Comparison of ENCODE assay signal across 8 cellular contexts in genomic region chr7:129225206-129225930, GRCh38.
DNase-seq lines count a peak whose midpoint lies in the region; ATAC-seq and TF ChIP-seq lines count a peak whose summit lies in the region.

No MANE protein-coding gene starts in this region.

- H3K27ac ChIP-seq in muscle layer of colon (ENCODE audit: low read depth, low read length): peak overlapping the region; percentile 99

- DNase-seq in AG04449 (ENCODE audit: low read depth, low spot score) (no peak), NCI-H748 treated with DMSO at 0.1 percent for 48 hours (lab: John Stamatoyannopoulos, UW) (peak; percentile 45), epithelial cell of esophagus (ENCODE audit: low read depth) (peak; percentile 63)
- peak; percentile 57 for DNase-seq in activated CD8-positive, alpha-beta memory T cell treated with anti-CD3 and anti-CD28 coated beads, Interleukin-2, amount 50 U/mL, for 4 hours
- peak; percentile 13 to 46 for DNase-seq in stimulated activated CD8-positive, alpha-beta memory T cell treated with anti-CD3 and anti-CD28 coated beads, Interleukin-7, amount 100 ng/mL, for 4 hours (ENCODE audit: low read depth in 2 of 2)

- H3K4me3 ChIP-seq in AG04449 (ENCODE audit: low read depth, low read length) (peak overlapping the region; percentile 78), epithelial cell of esophagus (ENCODE audit: low read length) (peak overlapping the region; percentile 81), muscle layer of colon (ENCODE audit: low read depth in 1 of 2, low read length in 2 of 2) (peak overlapping the region; percentile 67 to 84)

- CTCF ChIA-PET in AG04449 (lab: Yijun Ruan, JAX): interaction anchor here (0.8 to 3.7 kb wide), 11 partner anchors 11 to 246 kb away, joined by 3 to 17 read pairs (median 4); no protein-coding TSS in a partner anchor

- peak overlapping the region; percentile 16 for H3K9ac ChIP-seq in muscle layer of colon (ENCODE audit: low read length)

- H3K27me3 ChIP-seq in muscle layer of colon (ENCODE audit: control insufficient read depth in 1 of 2, insufficient read depth in 2 of 2, low read length in 2 of 2): no peaks in the 10 kb centered on the region

- no peaks in the 10 kb centered on the region for H3K36me3 ChIP-seq in muscle layer of colon (ENCODE audit: insufficient read depth, low read length)

- H3K9me3 ChIP-seq in muscle layer of colon (ENCODE audit: low read length): no peaks in the 10 kb centered on the region

- POLR2A ChIA-PET in AG04449 (lab: Yijun Ruan, JAX): no interaction called here

- peaks cover 10% of the 10 kb centered on the region for H3K4me1 ChIP-seq in muscle layer of colon (ENCODE audit: insufficient read depth, low read length)

- TF ChIP-seq CTCF in AG04449 (IDR thresholded peaks at IDR 0.05; ENCODE audit: insufficient read depth, low read length, missing control alignments): no peak
- TF ChIP-seq CTCF in epithelial cell of esophagus (IDR thresholded peaks at IDR 0.05; ENCODE audit: insufficient read depth, low read depth, low read length, missing control alignments): no peak

- ATAC-seq in GM18873 (IDR thresholded peaks at IDR 0.05; ENCODE audit: low FRiP score, unreplicated experiment): peak; percentile 22
- peak; percentile 36 for ATAC-seq in HG03135 (IDR thresholded peaks at IDR 0.05; ENCODE audit: unreplicated experiment)
